In genomic region chr21:42734323-42734971, GRCh38 we compare ENCODE assay signal across 1 cellular context.
TF ChIP-seq lines count a peak whose summit lies in the region.

No MANE protein-coding gene starts in this region.

TF ChIP-seq in HepG2, 621 proteins besides CTCF, POLR2A, EP300 and RAD21 (continued from another document and continues in another):
- TF ChIP-seq CSRNP2 (CRISPR knock-in tag; conservative IDR thresholded peaks at IDR 0.05; ENCODE audit: low read depth) = no peak
- peak; percentile 84 for TF ChIP-seq GATAD2A (CRISPR knock-in tag; IDR thresholded peaks at IDR 0.05)
- peak; percentile 71 for TF ChIP-seq HMG20A (CRISPR knock-in tag; IDR thresholded peaks at IDR 0.05; ENCODE audit: borderline replicate concordance)
- no peak for TF ChIP-seq CHCHD3 (CRISPR knock-in tag; IDR thresholded peaks at IDR 0.05)
- TF ChIP-seq RCOR2 (CRISPR knock-in tag; IDR thresholded peaks at IDR 0.05) = peak; percentile 97
- no peak for TF ChIP-seq RORA (CRISPR knock-in tag; IDR thresholded peaks at IDR 0.05)
- no peak for TF ChIP-seq ZBTB33 (CRISPR knock-in tag; IDR thresholded peaks at IDR 0.05)
- TF ChIP-seq SALL2 (CRISPR knock-in tag; IDR thresholded peaks at IDR 0.05) = no peak
- no peak for TF ChIP-seq ZSCAN21 (CRISPR knock-in tag; IDR thresholded peaks at IDR 0.05; ENCODE audit: borderline replicate concordance)
- no peak for TF ChIP-seq ZNF160 (CRISPR knock-in tag; IDR thresholded peaks at IDR 0.05)
- TF ChIP-seq ELF1 (CRISPR knock-in tag; IDR thresholded peaks at IDR 0.05) = no peak
- TF ChIP-seq ZBTB2 (CRISPR knock-in tag; IDR thresholded peaks at IDR 0.05; ENCODE audit: low read depth) = no peak
- no peak for TF ChIP-seq ZNF678 (CRISPR knock-in tag; IDR thresholded peaks at IDR 0.05)
- TF ChIP-seq SMAD3 (CRISPR knock-in tag; IDR thresholded peaks at IDR 0.05) = no peak
- TF ChIP-seq ARHGAP35 (CRISPR knock-in tag; IDR thresholded peaks at IDR 0.05; ENCODE audit: borderline replicate concordance) = no peak
- no peak for TF ChIP-seq ERF (CRISPR knock-in tag; IDR thresholded peaks at IDR 0.05)
- TF ChIP-seq FOXM1 (CRISPR knock-in tag; IDR thresholded peaks at IDR 0.05) = no peak
- TF ChIP-seq AKAP8 (CRISPR knock-in tag; IDR thresholded peaks at IDR 0.05) = no peak
- no peak for TF ChIP-seq TRIM24 (CRISPR knock-in tag; IDR thresholded peaks at IDR 0.05)
- no peak for TF ChIP-seq ZSCAN31 (CRISPR knock-in tag; IDR thresholded peaks at IDR 0.05; ENCODE audit: low read depth)
- TF ChIP-seq ZMYM3 (CRISPR knock-in tag; IDR thresholded peaks at IDR 0.05) = peak; percentile 94
- TF ChIP-seq, protein P1, sequence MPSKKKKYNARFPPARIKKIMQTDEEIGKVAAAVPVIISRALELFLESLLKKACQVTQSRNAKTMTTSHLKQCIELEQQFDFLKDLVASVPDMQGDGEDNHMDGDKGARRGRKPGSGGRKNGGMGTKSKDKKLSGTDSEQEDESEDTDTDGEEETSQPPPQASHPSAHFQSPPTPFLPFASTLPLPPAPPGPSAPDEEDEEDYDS (CRISPR knock-in tag; IDR thresholded peaks at IDR 0.05) = no peak
- peak; percentile 46; the same call in 1 of the 2 replicates for TF ChIP-seq NR2C2 (CRISPR knock-in tag; IDR thresholded peaks at IDR 0.05; ENCODE audit: borderline replicate concordance)
- no peak for TF ChIP-seq ZNF841 (CRISPR knock-in tag; IDR thresholded peaks at IDR 0.05; ENCODE audit: borderline replicate concordance)
- no peak for TF ChIP-seq SNRNP70 (IDR thresholded peaks at IDR 0.05; ENCODE audit: low read depth, low read length)
- no peak for TF ChIP-seq PITX1 (CRISPR knock-in tag; IDR thresholded peaks at IDR 0.05)
- no peak for TF ChIP-seq ZFP90 (CRISPR knock-in tag; IDR thresholded peaks at IDR 0.05; ENCODE audit: borderline replicate concordance)
- TF ChIP-seq PHF21A (CRISPR knock-in tag; IDR thresholded peaks at IDR 0.05) = peak; percentile 89
- TF ChIP-seq RBFOX2 (IDR thresholded peaks at IDR 0.05; ENCODE audit: low read depth, low read length) = no peak
- no peak for TF ChIP-seq ZSCAN20 (CRISPR knock-in tag; IDR thresholded peaks at IDR 0.05; ENCODE audit: borderline replicate concordance)
- TF ChIP-seq ZNF782 (CRISPR knock-in tag; IDR thresholded peaks at IDR 0.05; ENCODE audit: borderline replicate concordance) = no peak
- no peak for TF ChIP-seq NFE2 (CRISPR knock-in tag; IDR thresholded peaks at IDR 0.05)
- no peak for TF ChIP-seq ZNF558 (CRISPR knock-in tag; IDR thresholded peaks at IDR 0.05; ENCODE audit: borderline replicate concordance)
- no peak for TF ChIP-seq BRCA1 (CRISPR knock-in tag; IDR thresholded peaks at IDR 0.05)
- TF ChIP-seq ZNF484 (CRISPR knock-in tag; IDR thresholded peaks at IDR 0.05; ENCODE audit: borderline replicate concordance, low read depth) = no peak
- TF ChIP-seq ZFP82 (CRISPR knock-in tag; IDR thresholded peaks at IDR 0.05; ENCODE audit: borderline replicate concordance) = no peak
- TF ChIP-seq ZFP36L2 (CRISPR knock-in tag; IDR thresholded peaks at IDR 0.05) = no peak
- 0 out of 2 replicates have a peak, but pooled peaks have one; percentile 48 for TF ChIP-seq NFKBIZ (CRISPR knock-in tag; IDR thresholded peaks at IDR 0.05)
- no peak for TF ChIP-seq MAFG (CRISPR knock-in tag; IDR thresholded peaks at IDR 0.05)
- TF ChIP-seq ZNF746 (CRISPR knock-in tag; IDR thresholded peaks at IDR 0.05) = no peak
- TF ChIP-seq ZNF496 (CRISPR knock-in tag; IDR thresholded peaks at IDR 0.05; ENCODE audit: insufficient replicate concordance) = no peak
- TF ChIP-seq MTA3 (CRISPR knock-in tag; IDR thresholded peaks at IDR 0.05) = no peak
- no peak for TF ChIP-seq SUZ12 (IDR thresholded peaks at IDR 0.05; ENCODE audit: low read depth, low read length)
- no peak for TF ChIP-seq ZNF143 (CRISPR knock-in tag; IDR thresholded peaks at IDR 0.05)
- TF ChIP-seq STAG1 (CRISPR knock-in tag; IDR thresholded peaks at IDR 0.05) = no peak
- no peak for TF ChIP-seq AHR (CRISPR knock-in tag; IDR thresholded peaks at IDR 0.05)
- TF ChIP-seq ZNF253 (CRISPR knock-in tag; IDR thresholded peaks at IDR 0.05; ENCODE audit: borderline replicate concordance) = no peak
- TF ChIP-seq ARID5B (CRISPR knock-in tag; IDR thresholded peaks at IDR 0.05) = peak; percentile 94
- TF ChIP-seq E2F1 (CRISPR knock-in tag; IDR thresholded peaks at IDR 0.05) = no peak
- no peak for TF ChIP-seq EED (CRISPR knock-in tag; IDR thresholded peaks at IDR 0.05)
- TF ChIP-seq SRY (CRISPR knock-in tag; IDR thresholded peaks at IDR 0.05) = no peak
- peak; percentile 62 for TF ChIP-seq NR2F6 (IDR thresholded peaks at IDR 0.05)
- peak; percentile 54; the same call in 1 of the 2 replicates for TF ChIP-seq NR2F6 (CRISPR knock-in tag; IDR thresholded peaks at IDR 0.05)
- no peak for TF ChIP-seq MLXIP (CRISPR knock-in tag; IDR thresholded peaks at IDR 0.05; ENCODE audit: borderline replicate concordance)
- TF ChIP-seq ZNF607 (CRISPR knock-in tag; IDR thresholded peaks at IDR 0.05; ENCODE audit: borderline replicate concordance) = no peak; the same call in 1 of the 2 replicates
- TF ChIP-seq RNF2 (conservative IDR thresholded peaks at IDR 0.05; ENCODE audit: low read depth) = no peak
- TF ChIP-seq ZNF207 (IDR thresholded peaks at IDR 0.05; ENCODE audit: borderline replicate concordance) = no peak
- 0 out of 2 replicates have a peak, but pooled peaks have one; percentile 65 for TF ChIP-seq ZNF768 (CRISPR knock-in tag; IDR thresholded peaks at IDR 0.05)
- no peak for TF ChIP-seq SMAD1 (CRISPR knock-in tag; IDR thresholded peaks at IDR 0.05; ENCODE audit: borderline replicate concordance, low read depth)
- TF ChIP-seq USF2 (IDR thresholded peaks at IDR 0.05; ENCODE audit: low read depth, low read length) = no peak
- TF ChIP-seq USF2 (CRISPR knock-in tag; IDR thresholded peaks at IDR 0.05; ENCODE audit: borderline replicate concordance) = no peak
- 0 out of 2 replicates have a peak, but pooled peaks have one; percentile 52 for TF ChIP-seq ZNF614 (CRISPR knock-in tag; IDR thresholded peaks at IDR 0.05; ENCODE audit: borderline replicate concordance)
- TF ChIP-seq ZNF33B (CRISPR knock-in tag; IDR thresholded peaks at IDR 0.05) = no peak
- no peak for TF ChIP-seq CENPT (CRISPR knock-in tag; IDR thresholded peaks at IDR 0.05; ENCODE audit: low read depth)
- TF ChIP-seq BCL6 (CRISPR knock-in tag; IDR thresholded peaks at IDR 0.05) = peak; percentile 85
